In genomic region chr11:8261921-8262551, GRCh38 we compare ENCODE assay signal across 1 cellular context.
TF ChIP-seq lines count a peak whose summit lies in the region.

No MANE protein-coding gene starts in this region.

TF ChIP-seq in IMR-90, 13 proteins besides CTCF, POLR2A, EP300 and RAD21:
- TF ChIP-seq RCOR1 (IDR thresholded peaks at IDR 0.05; ENCODE audit: insufficient replicate concordance, low read length) (no peak), MAFK (IDR thresholded peaks at IDR 0.05; ENCODE audit: low read depth, low read length) (no peak), RFX5 (IDR thresholded peaks at IDR 0.05; ENCODE audit: low read depth, low read length) (no peak), MXI1 (IDR thresholded peaks at IDR 0.05; ENCODE audit: borderline replicate concordance, low read depth, low read length) (no peak), FOS (IDR thresholded peaks at IDR 0.05; ENCODE audit: low read depth, low read length) (no peak)
